ENCODE assay signal across 1 cellular context in the genomic region with DNA sequence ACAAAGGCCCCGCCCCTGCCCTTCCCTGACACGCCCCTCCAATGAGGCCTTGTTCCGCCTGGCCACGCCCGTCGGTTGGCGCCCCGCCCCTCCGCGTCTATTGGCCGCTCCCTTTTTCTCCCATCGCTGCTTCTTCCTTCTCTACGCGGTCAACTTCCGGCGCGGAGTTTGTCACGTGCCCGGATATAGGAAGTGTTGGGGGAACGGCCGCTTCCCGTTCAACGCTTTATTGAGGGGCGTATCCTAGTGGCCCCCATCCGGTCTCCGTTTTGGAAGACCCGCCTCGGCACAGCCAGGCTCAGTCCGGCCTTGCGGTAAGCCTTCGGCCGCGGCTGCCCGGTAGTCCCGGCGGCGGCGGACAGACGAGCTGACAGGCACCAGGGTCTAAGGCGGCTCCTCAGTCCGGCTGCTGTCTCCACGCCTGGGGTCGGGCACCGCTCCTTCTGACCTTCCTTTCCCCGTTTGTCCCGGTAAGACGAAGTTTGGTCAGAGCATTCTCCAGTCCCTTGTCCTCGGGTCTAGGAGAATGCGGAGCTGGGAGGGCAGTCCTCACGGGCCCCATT.
TF ChIP-seq lines count a peak whose summit lies in the region.

A gene with protein sequence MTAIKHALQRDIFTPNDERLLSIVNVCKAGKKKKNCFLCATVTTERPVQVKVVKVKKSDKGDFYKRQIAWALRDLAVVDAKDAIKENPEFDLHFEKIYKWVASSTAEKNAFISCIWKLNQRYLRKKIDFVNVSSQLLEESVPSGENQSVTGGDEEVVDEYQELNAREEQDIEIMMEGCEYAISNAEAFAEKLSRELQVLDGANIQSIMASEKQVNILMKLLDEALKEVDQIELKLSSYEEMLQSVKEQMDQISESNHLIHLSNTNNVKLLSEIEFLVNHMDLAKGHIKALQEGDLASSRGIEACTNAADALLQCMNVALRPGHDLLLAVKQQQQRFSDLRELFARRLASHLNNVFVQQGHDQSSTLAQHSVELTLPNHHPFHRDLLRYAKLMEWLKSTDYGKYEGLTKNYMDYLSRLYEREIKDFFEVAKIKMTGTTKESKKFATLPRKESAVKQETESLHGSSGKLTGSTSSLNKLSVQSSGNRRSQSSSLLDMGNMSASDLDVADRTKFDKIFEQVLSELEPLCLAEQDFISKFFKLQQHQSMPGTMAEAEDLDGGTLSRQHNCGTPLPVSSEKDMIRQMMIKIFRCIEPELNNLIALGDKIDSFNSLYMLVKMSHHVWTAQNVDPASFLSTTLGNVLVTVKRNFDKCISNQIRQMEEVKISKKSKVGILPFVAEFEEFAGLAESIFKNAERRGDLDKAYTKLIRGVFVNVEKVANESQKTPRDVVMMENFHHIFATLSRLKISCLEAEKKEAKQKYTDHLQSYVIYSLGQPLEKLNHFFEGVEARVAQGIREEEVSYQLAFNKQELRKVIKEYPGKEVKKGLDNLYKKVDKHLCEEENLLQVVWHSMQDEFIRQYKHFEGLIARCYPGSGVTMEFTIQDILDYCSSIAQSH (plus strand): TSS at position 165 of the 563 bp plus-strand sequence. CDS start 4,676 bp downstream, outside the sequence.

TF ChIP-seq in K562, 482 proteins besides CTCF, POLR2A, EP300 and RAD21 (continued from another document and continues in another):
- TF ChIP-seq, protein P1, sequence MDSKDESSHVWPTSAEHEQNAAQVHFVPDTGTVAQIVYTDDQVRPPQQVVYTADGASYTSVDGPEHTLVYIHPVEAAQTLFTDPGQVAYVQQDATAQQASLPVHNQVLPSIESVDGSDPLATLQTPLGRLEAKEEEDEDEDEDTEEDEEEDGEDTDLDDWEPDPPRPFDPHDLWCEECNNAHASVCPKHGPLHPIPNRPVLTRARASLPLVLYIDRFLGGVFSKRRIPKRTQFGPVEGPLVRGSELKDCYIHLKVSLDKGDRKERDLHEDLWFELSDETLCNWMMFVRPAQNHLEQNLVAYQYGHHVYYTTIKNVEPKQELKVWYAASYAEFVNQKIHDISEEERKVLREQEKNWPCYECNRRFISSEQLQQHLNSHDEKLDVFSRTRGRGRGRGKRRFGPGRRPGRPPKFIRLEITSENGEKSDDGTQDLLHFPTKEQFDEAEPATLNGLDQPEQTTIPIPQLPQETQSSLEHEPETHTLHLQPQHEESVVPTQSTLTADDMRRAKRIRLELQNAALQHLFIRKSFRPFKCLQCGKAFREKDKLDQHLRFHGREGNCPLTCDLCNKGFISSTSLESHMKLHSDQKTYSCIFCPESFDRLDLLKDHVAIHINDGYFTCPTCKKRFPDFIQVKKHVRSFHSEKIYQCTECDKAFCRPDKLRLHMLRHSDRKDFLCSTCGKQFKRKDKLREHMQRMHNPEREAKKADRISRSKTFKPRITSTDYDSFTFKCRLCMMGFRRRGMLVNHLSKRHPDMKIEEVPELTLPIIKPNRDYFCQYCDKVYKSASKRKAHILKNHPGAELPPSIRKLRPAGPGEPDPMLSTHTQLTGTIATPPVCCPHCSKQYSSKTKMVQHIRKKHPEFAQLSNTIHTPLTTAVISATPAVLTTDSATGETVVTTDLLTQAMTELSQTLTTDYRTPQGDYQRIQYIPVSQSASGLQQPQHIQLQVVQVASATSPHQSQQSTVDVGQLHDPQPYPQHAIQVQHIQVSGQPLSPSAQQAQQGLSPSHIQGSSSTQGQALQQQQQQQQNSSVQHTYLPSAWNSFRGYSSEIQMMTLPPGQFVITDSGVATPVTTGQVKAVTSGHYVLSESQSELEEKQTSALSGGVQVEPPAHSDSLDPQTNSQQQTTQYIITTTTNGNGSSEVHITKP (IDR thresholded peaks at IDR 0.05; ENCODE audit: partially characterized antibody), result peak; percentile 24
- TF ChIP-seq, protein P2, sequence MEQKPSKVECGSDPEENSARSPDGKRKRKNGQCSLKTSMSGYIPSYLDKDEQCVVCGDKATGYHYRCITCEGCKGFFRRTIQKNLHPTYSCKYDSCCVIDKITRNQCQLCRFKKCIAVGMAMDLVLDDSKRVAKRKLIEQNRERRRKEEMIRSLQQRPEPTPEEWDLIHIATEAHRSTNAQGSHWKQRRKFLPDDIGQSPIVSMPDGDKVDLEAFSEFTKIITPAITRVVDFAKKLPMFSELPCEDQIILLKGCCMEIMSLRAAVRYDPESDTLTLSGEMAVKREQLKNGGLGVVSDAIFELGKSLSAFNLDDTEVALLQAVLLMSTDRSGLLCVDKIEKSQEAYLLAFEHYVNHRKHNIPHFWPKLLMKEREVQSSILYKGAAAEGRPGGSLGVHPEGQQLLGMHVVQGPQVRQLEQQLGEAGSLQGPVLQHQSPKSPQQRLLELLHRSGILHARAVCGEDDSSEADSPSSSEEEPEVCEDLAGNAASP (IDR thresholded peaks at IDR 0.05), result no peak
- no peak for TF ChIP-seq SREBF2 (CRISPR knock-in tag; IDR thresholded peaks at IDR 0.05)
- TF ChIP-seq, protein P3, sequence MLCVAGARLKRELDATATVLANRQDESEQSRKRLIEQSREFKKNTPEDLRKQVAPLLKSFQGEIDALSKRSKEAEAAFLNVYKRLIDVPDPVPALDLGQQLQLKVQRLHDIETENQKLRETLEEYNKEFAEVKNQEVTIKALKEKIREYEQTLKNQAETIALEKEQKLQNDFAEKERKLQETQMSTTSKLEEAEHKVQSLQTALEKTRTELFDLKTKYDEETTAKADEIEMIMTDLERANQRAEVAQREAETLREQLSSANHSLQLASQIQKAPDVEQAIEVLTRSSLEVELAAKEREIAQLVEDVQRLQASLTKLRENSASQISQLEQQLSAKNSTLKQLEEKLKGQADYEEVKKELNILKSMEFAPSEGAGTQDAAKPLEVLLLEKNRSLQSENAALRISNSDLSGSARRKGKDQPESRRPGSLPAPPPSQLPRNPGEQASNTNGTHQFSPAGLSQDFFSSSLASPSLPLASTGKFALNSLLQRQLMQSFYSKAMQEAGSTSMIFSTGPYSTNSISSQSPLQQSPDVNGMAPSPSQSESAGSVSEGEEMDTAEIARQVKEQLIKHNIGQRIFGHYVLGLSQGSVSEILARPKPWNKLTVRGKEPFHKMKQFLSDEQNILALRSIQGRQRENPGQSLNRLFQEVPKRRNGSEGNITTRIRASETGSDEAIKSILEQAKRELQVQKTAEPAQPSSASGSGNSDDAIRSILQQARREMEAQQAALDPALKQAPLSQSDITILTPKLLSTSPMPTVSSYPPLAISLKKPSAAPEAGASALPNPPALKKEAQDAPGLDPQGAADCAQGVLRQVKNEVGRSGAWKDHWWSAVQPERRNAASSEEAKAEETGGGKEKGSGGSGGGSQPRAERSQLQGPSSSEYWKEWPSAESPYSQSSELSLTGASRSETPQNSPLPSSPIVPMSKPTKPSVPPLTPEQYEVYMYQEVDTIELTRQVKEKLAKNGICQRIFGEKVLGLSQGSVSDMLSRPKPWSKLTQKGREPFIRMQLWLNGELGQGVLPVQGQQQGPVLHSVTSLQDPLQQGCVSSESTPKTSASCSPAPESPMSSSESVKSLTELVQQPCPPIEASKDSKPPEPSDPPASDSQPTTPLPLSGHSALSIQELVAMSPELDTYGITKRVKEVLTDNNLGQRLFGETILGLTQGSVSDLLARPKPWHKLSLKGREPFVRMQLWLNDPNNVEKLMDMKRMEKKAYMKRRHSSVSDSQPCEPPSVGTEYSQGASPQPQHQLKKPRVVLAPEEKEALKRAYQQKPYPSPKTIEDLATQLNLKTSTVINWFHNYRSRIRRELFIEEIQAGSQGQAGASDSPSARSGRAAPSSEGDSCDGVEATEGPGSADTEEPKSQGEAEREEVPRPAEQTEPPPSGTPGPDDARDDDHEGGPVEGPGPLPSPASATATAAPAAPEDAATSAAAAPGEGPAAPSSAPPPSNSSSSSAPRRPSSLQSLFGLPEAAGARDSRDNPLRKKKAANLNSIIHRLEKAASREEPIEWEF (CRISPR knock-in tag; IDR thresholded peaks at IDR 0.05), result no peak
- TF ChIP-seq PTBP1 (IDR thresholded peaks at IDR 0.05; ENCODE audit: low read depth, low read length), result no peak
- TF ChIP-seq ZNF146 (CRISPR knock-in tag; IDR thresholded peaks at IDR 0.05; ENCODE audit: unreplicated experiment), result no peak
- TF ChIP-seq TRIM24 (IDR thresholded peaks at IDR 0.05), result no peak
- TF ChIP-seq ZNF197 (CRISPR knock-in tag; IDR thresholded peaks at IDR 0.05; ENCODE audit: low read depth), result no peak
- TF ChIP-seq, protein P4, sequence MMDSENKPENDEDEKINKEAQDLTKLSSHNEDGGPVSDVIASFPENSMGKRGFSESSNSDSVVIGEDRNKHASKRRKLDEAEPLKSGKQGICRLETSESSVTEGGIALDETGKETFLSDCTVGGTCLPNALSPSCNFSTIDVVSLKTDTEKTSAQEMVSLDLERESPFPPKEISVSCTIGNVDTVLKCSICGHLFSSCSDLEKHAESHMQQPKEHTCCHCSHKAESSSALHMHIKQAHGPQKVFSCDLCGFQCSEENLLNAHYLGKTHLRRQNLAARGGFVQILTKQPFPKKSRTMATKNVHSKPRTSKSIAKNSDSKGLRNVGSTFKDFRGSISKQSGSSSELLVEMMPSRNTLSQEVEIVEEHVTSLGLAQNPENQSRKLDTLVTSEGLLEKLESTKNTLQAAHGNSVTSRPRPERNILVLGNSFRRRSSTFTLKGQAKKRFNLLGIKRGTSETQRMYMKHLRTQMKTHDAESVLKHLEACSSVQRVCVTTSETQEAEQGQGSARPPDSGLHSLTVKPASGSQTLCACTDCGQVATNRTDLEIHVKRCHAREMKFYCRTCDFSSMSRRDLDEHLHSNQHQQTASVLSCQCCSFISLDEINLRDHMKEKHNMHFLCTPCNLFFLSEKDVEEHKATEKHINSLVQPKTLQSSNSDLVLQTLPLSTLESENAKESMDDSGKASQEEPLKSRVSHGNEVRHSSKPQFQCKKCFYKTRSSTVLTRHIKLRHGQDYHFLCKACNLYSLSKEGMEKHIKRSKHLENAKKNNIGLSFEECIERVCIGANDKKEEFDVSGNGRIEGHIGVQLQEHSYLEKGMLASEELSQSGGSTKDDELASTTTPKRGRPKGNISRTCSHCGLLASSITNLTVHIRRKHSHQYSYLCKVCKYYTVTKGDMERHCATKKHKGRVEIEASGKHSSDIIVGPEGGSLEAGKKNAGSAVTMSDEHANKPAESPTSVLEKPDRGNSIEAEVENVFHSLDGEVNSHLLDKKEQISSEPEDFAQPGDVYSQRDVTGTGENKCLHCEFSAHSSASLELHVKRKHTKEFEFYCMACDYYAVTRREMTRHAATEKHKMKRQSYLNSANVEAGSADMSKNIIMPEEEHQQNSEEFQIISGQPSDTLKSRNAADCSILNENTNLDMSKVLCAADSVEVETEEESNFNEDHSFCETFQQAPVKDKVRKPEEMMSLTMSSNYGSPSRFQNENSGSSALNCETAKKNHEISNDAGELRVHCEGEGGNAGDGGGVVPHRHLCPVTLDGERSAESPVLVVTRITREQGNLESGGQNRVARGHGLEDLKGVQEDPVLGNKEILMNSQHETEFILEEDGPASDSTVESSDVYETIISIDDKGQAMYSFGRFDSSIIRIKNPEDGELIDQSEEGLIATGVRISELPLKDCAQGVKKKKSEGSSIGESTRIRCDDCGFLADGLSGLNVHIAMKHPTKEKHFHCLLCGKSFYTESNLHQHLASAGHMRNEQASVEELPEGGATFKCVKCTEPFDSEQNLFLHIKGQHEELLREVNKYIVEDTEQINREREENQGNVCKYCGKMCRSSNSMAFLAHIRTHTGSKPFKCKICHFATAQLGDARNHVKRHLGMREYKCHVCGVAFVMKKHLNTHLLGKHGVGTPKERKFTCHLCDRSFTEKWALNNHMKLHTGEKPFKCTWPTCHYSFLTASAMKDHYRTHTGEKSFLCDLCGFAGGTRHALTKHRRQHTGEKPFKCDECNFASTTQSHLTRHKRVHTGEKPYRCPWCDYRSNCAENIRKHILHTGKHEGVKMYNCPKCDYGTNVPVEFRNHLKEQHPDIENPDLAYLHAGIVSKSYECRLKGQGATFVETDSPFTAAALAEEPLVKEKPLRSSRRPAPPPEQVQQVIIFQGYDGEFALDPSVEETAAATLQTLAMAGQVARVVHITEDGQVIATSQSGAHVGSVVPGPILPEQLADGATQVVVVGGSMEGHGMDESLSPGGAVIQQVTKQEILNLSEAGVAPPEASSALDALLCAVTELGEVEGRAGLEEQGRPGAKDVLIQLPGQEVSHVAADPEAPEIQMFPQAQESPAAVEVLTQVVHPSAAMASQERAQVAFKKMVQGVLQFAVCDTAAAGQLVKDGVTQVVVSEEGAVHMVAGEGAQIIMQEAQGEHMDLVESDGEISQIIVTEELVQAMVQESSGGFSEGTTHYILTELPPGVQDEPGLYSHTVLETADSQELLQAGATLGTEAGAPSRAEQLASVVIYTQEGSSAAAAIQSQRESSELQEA (IDR thresholded peaks at IDR 0.05; ENCODE audit: low read depth), result no peak
- TF ChIP-seq, protein P5, sequence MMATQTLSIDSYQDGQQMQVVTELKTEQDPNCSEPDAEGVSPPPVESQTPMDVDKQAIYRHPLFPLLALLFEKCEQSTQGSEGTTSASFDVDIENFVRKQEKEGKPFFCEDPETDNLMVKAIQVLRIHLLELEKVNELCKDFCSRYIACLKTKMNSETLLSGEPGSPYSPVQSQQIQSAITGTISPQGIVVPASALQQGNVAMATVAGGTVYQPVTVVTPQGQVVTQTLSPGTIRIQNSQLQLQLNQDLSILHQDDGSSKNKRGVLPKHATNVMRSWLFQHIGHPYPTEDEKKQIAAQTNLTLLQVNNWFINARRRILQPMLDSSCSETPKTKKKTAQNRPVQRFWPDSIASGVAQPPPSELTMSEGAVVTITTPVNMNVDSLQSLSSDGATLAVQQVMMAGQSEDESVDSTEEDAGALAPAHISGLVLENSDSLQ (IDR thresholded peaks at IDR 0.05), result peak; percentile 80
- TF ChIP-seq NR2C2 (CRISPR knock-in tag; IDR thresholded peaks at IDR 0.05), result no peak
- peak; percentile 51; the same call in 1 of the 2 replicates for TF ChIP-seq NR2C2 (tag; IDR thresholded peaks at IDR 0.05)
- TF ChIP-seq, protein P6, sequence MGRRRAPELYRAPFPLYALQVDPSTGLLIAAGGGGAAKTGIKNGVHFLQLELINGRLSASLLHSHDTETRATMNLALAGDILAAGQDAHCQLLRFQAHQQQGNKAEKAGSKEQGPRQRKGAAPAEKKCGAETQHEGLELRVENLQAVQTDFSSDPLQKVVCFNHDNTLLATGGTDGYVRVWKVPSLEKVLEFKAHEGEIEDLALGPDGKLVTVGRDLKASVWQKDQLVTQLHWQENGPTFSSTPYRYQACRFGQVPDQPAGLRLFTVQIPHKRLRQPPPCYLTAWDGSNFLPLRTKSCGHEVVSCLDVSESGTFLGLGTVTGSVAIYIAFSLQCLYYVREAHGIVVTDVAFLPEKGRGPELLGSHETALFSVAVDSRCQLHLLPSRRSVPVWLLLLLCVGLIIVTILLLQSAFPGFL (CRISPR knock-in tag; IDR thresholded peaks at IDR 0.05), result no peak
